12 cellular contexts compared by ENCODE assay signal in the genomic region with DNA sequence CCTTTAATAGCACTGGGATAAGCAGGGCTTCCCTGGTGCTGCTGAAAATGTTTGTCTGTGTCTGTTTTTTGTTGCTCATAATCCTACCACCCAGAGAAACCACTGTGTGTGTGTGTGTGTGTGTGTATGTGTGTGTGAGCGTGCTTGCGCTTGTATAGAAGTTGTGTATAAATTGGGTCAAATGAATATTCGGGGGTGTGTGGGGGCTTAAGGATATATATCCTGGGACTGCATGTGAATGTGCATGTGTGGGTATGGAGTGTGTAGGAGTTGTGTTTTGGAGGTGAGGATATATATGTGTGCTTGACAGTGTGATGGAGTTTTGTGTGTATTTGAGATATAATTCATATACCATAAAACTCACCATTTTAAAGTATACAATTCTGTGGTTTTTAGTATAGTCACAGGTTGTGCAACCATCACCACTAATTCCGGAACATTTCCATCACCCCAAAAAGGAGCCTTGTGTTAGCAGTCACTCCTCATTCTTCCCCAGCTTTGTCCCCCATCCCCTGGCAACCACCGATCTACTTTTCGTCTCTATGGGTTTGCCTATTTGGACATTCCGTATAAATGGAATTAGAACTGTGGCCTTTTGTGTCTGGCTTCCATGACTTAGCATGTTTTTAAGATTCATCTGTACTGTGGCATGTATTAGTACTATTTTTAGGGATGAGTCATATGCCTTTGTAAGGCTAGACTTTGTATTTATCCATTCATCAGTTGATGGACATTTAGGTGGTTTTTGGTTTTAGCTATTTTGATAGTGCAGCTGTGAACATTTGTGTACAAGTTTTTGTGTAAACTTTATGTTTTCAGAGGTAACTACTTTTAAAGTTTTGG. TPM values are rescaled to one million over a fixed set of nuclear protein-coding genes. Genes with fewer than 3 reads are reported as not detected.
DNase-seq lines count a peak whose midpoint lies in the region; ATAC-seq, FAIRE-seq and TF ChIP-seq lines count a peak whose summit lies in the region.
"Had no signal": no experiment of that assay in that cellular context is flagged by ENCODE, and none has a peak within 500 bp of the region (broad histone marks: within the 10 kb centered on the region; RNA-seq: fewer than 3 reads in every experiment).

No MANE protein-coding gene starts in this region.

- H3K9ac ChIP-seq in KMS-11: no peak overlapping the region

- H3K4me3 ChIP-seq in AG04450 (ENCODE audit: low read depth, low read length): no peak overlapping the region
- H3K4me3 ChIP-seq in KMS-11 (IDR thresholded peaks at IDR 0.05; ENCODE audit: insufficient read depth, low read depth, low read length): no peak overlapping the region
- H3K4me3 ChIP-seq in bronchial epithelial cell (ENCODE audit: low read depth, low read length): no peak overlapping the region
- no peak overlapping the region for H3K4me3 ChIP-seq in mesodermal cell (ENCODE audit: extremely low read depth, insufficient read depth, low read length, poor library complexity, severe bottlenecking)

- H3K27ac ChIP-seq in AG04450 (ENCODE audit: low read depth, low read length) (peak overlapping the region; percentile 84), KMS-11 (no peak overlapping the region; the same call in 1 of the 2 replicates), mesodermal cell (ENCODE audit: low read depth, low read length, severe bottlenecking) (peak overlapping the region; percentile 41)

- H4K20me1 ChIP-seq in KMS-11 (ENCODE audit: insufficient read depth): no peaks in the 10 kb centered on the region

- TF ChIP-seq CTCF in AG04450 (IDR thresholded peaks at IDR 0.05; ENCODE audit: low read depth, low read length): no peak
- no peak for TF ChIP-seq CTCF in KMS-11 (conservative IDR thresholded peaks at IDR 0.05; ENCODE audit: low read depth, low read length)
- no peak for TF ChIP-seq CTCF in bronchial epithelial cell (IDR thresholded peaks at IDR 0.05; ENCODE audit: insufficient read depth, low read length, severe bottlenecking)

- no peaks in the 10 kb centered on the region for H3K36me3 Mint-ChIP-seq in activated CD4-positive, alpha-beta memory T cell treated with anti-CD3 and anti-CD28 coated beads for 36 hours
- H3K36me3 Mint-ChIP-seq: CD8-positive, alpha-beta T cell; WTC11 had no signal

- no peaks in the 10 kb centered on the region for H3K27me3 Mint-ChIP-seq in activated CD4-positive, alpha-beta memory T cell treated with anti-CD3 and anti-CD28 coated beads for 36 hours

- DNase-seq in AG04450 (ENCODE audit: low read depth, low spot score): peak; percentile 41
- DNase-seq in bronchial epithelial cell (ENCODE audit: low read depth): peak; percentile 69
- DNase-seq in activated CD4-positive, alpha-beta memory T cell treated with anti-CD3 and anti-CD28 coated beads for 36 hours: no peak
- DNase-seq in NCI-H524 treated with DMSO at 0.1 percent for 48 hours (lab: John Stamatoyannopoulos, UW): no peak
- no peak for DNase-seq in HUDEP-2 (lab: John Stamatoyannopoulos, UW; ENCODE audit: unreplicated experiment in 76 of 76)
- DNase-seq: CD8-positive, alpha-beta T cell; kidney; NCI-H2227 treated with DMSO at 0.1 percent for 48 hours had no signal

- no peak for ATAC-seq in HG03439 (IDR thresholded peaks at IDR 0.05; ENCODE audit: unreplicated experiment)
- ATAC-seq: CD8-positive, alpha-beta T cell; WTC11 had no signal

- no peaks in the 10 kb centered on the region for H3K79me2 ChIP-seq in KMS-11 (ENCODE audit: insufficient read depth, low read depth)

- H3K4me2 ChIP-seq in KMS-11: peak overlapping the region; percentile 45

- H3K27me3 ChIP-seq in AG04450 (ENCODE audit: control insufficient read depth, insufficient read depth, low read length): no peaks in the 10 kb centered on the region
- no peaks in the 10 kb centered on the region for H3K27me3 ChIP-seq in KMS-11 (ENCODE audit: insufficient read depth, low read depth)
- no peaks in the 10 kb centered on the region for H3K27me3 ChIP-seq in bronchial epithelial cell (ENCODE audit: control insufficient read depth, insufficient read depth, low read length)

- H3K36me3 ChIP-seq in KMS-11 (ENCODE audit: insufficient read depth) (no peaks in the 10 kb centered on the region), bronchial epithelial cell (ENCODE audit: control insufficient read depth, insufficient read depth, low read length) (no peaks in the 10 kb centered on the region), mesodermal cell (ENCODE audit: control insufficient read depth, insufficient read depth, low read length) (peaks cover 5% of the 10 kb centered on the region)

- CTCF ChIA-PET in AG04450 (lab: Charles Lee): interaction anchor here (1.1 to 2.7 kb wide), 3 partner anchors 18 to 249 kb away, joined by 3 to 7 read pairs (median 3); no protein-coding TSS in a partner anchor
- CTCF ChIA-PET in activated CD4-positive, alpha-beta memory T cell treated with anti-CD3 and anti-CD28 coated beads for 36 hours (lab: Charles Lee): interaction anchor here (0.6 kb wide), 1 partner anchor 1015 kb away, joined by 3 read pairs; no protein-coding TSS in a partner anchor

- no peaks in the 10 kb centered on the region for H3K9me3 ChIP-seq in AG04450 (ENCODE audit: control insufficient read depth, insufficient read depth, low read length)
- no peaks in the 10 kb centered on the region for H3K9me3 ChIP-seq in mesodermal cell (ENCODE audit: control insufficient read depth, low read length)

- intact Hi-C loops in activated CD4-positive, alpha-beta memory T cell treated with anti-CD3 and anti-CD28 coated beads for 36 hours (cut with micrococcal nuclease): no loop called here

- H3K9me3 Mint-ChIP-seq in activated CD4-positive, alpha-beta memory T cell treated with anti-CD3 and anti-CD28 coated beads for 36 hours: no peaks in the 10 kb centered on the region
- H3K9me3 Mint-ChIP-seq: CD8-positive, alpha-beta T cell; WTC11 had no signal

- peaks cover 11% of the 10 kb centered on the region for H3K4me1 Mint-ChIP-seq in activated CD4-positive, alpha-beta memory T cell treated with anti-CD3 and anti-CD28 coated beads for 36 hours (ENCODE audit: low read depth)

- no peak overlapping the region for H2AFZ ChIP-seq in KMS-11 (ENCODE audit: low read depth)

- WGBS in mesodermal cell (ENCODE audit: insufficient coverage in 2 of 2), 2 experiments: 79% methylated on average over 4 to 7 of the region's 7 CpGs

- H3K4me1 ChIP-seq in KMS-11 (ENCODE audit: low read depth, poor library complexity, severe bottlenecking) (peaks cover 24% of the 10 kb centered on the region), mesodermal cell (ENCODE audit: control insufficient read depth, insufficient read depth, low read length, poor library complexity, severe bottlenecking) (peaks cover 15% of the 10 kb centered on the region)

- POLR2A ChIA-PET in AG04450 (lab: Yijun Ruan, JAX): no interaction called here
- POLR2A ChIA-PET in activated CD4-positive, alpha-beta memory T cell treated with anti-CD3 and anti-CD28 coated beads for 36 hours (lab: Charles Lee): no interaction called here

- H3K4me3 Mint-ChIP-seq in activated CD4-positive, alpha-beta memory T cell treated with anti-CD3 and anti-CD28 coated beads for 36 hours: no peak overlapping the region
- H3K4me3 Mint-ChIP-seq: CD8-positive, alpha-beta T cell; WTC11 had no signal

- H3K27ac Mint-ChIP-seq in activated CD4-positive, alpha-beta memory T cell treated with anti-CD3 and anti-CD28 coated beads for 36 hours: no peak overlapping the region
- H3K27ac Mint-ChIP-seq: CD8-positive, alpha-beta T cell; WTC11 had no signal

- FAIRE-seq in bronchial epithelial cell (lab: Jason Lieb, UNC): no peak
- FAIRE-seq: kidney had no signal

RNA-seq across cellular contexts. Expression of gene TCTN1, which starts 25.6 kb away (rescaled TPM):
- polyA plus RNA-seq in AG04450 (2011; rRNA removed): 32.7 and 35.4 TPM in 2 replicates
- 14.4 and 19.4 TPM in 2 replicates for polyA minus RNA-seq in AG04450 (2011; rRNA and poly(A)+ RNA removed)
- 4.5 and 8.1 TPM in 2 replicates for total RNA-seq in bronchial epithelial cell
- 27.9 TPM for polyA plus RNA-seq in mesodermal cell (2013, experiment 1 of 2)
- polyA plus RNA-seq in mesodermal cell (2013, experiment 2 of 2): 36.7 TPM
- 1 to 10 TPM; 6.4 to 7.6 TPM for total RNA-seq in activated CD4-positive, alpha-beta memory T cell treated with anti-CD3 and anti-CD28 coated beads for 36 hours

RNA-seq across cellular contexts. Expression of gene HVCN1, which starts 49.4 kb away (rescaled TPM):
- polyA plus RNA-seq in AG04450 (2011; rRNA removed): 6.5 and 6.9 TPM in 2 replicates
- polyA minus RNA-seq in AG04450 (2011; rRNA and poly(A)+ RNA removed): 3.0 and 3.3 TPM in 2 replicates
- 0.53 and 0.77 TPM in 2 replicates for total RNA-seq in bronchial epithelial cell
- polyA plus RNA-seq in mesodermal cell (2013, experiment 1 of 2): 14.0 TPM
- polyA plus RNA-seq in mesodermal cell (2013, experiment 2 of 2): 12.5 TPM
- total RNA-seq in activated CD4-positive, alpha-beta memory T cell treated with anti-CD3 and anti-CD28 coated beads for 36 hours: 1 to 10 TPM; 4.0 to 4.1 TPM

RNA-seq across cellular contexts. Expression of gene PPTC7, which starts 56.4 kb away (rescaled TPM):
- 9.3 and 11.4 TPM in 2 replicates for polyA plus RNA-seq in AG04450 (2011; rRNA removed)
- polyA minus RNA-seq in AG04450 (2011; rRNA and poly(A)+ RNA removed): 11.7 and 15.8 TPM in 2 replicates
- 8.7 and 10.8 TPM in 2 replicates for total RNA-seq in bronchial epithelial cell
- 11.6 TPM for polyA plus RNA-seq in mesodermal cell (2013, experiment 1 of 2)
- 10.8 TPM for polyA plus RNA-seq in mesodermal cell (2013, experiment 2 of 2)
- total RNA-seq in activated CD4-positive, alpha-beta memory T cell treated with anti-CD3 and anti-CD28 coated beads for 36 hours: 10 to 100 TPM; 36.9 to 37.0 TPM

Comparison
In these comparisons a context has a peak if more than half of its experiments do, and no peak if none do; other contexts are left out.
1. DNase-seq: peak in AG04450 (single experiment) and bronchial epithelial cell (single experiment); none in activated CD4-positive, alpha-beta memory T cell treated with anti-CD3 and anti-CD28 coated beads for 36 hours (single experiment), NCI-H524 treated with DMSO at 0.1 percent for 48 hours (single experiment) and HUDEP-2 (0 of 76).